In genomic region chr12:27012239-27012981, GRCh38 we compare ENCODE assay signal across 1 cellular context.
TF ChIP-seq lines count a peak whose summit lies in the region.

No MANE protein-coding gene starts in this region.

TF ChIP-seq in GM12878, 131 proteins besides CTCF, POLR2A, EP300 and RAD21 (continued from another document):
- TF ChIP-seq MLLT1 (IDR thresholded peaks at IDR 0.05) (peak; percentile 99), NR2F1 (conservative IDR thresholded peaks at IDR 0.05) (no peak), RELB (IDR thresholded peaks at IDR 0.05; ENCODE audit: low read depth) (no peak), ZBTB40 (IDR thresholded peaks at IDR 0.05; ENCODE audit: borderline replicate concordance) (peak; percentile 55; the same call in 1 of the 2 replicates), HDGF (IDR thresholded peaks at IDR 0.05) (0 out of 2 replicates have a peak, but pooled peaks have one; percentile 36)
